ENCODE assay signal across 8 cellular contexts in the genomic region with DNA sequence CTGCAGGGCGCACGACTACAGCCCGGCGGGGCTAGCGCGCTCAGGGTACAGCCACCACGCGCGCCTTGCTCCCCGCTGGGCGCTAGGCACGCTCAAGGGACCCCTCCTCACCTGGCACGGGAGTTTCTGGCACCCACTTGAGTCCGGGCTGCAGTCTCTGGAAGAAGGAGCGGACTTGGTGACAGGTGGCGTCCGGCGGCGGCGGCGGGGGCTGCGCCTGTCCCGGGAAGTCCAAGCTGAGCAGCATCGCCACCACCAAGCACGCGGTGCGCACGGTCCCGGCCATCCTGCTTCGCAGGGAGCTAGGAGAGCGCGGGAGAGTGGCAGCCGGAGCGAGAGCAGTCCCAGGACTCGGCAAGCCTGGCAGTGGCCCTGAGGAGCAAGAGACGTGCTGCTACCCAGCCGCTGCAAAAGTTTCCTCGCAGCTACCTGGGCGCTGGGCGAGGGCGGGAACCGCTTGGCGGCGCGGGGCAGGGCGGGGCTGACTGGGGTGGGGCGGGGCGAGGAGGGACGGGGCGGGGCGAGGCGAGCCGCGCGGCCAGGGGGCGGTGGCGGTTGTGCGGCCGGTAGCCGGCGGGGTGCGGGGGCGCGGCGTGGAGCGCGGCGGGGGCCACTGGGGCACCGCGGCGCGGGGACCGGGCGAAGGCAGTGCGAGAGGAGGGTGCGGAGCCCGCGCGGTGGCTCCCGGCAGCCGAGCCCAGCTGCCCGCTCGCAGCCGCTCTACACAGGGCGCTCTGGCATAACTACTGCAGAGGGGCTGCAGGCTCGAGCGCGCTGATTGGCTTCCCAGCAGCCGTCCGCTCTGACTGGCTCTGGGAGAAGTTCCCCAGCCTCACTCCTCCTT. TPM values are rescaled to one million over a fixed set of nuclear protein-coding genes. Genes with fewer than 3 reads are reported as not detected.
DNase-seq lines count a peak whose midpoint lies in the region; ATAC-seq and TF ChIP-seq lines count a peak whose summit lies in the region.

A gene (minus strand): TSS at position 431 of the 844 bp plus-strand sequence.

- POLR2A ChIA-PET in CD4-positive, alpha-beta T cell (lab: Charles Lee) = no interaction called here

- H3K4me1 Mint-ChIP-seq in CD4-positive, alpha-beta T cell (ENCODE audit: low read depth) = peaks cover 5% of the 10 kb centered on the region
- peaks cover 3% of the 10 kb centered on the region for H3K4me1 Mint-ChIP-seq in activated naive CD4-positive, alpha-beta T cell treated with anti-CD3 and anti-CD28 coated beads for 36 hours (ENCODE audit: low read depth)

- no peak for TF ChIP-seq POLR2A in prostate gland (IDR thresholded peaks at IDR 0.05)

- no peak within 1 kb of the TSS for H3K27ac Mint-ChIP-seq in CD4-positive, alpha-beta T cell
- no peak within 1 kb of the TSS for H3K27ac Mint-ChIP-seq in activated naive CD4-positive, alpha-beta T cell treated with anti-CD3 and anti-CD28 coated beads for 36 hours

- H3K4me3 Mint-ChIP-seq in CD4-positive, alpha-beta T cell = peak within 1 kb of the TSS; percentile 79
- H3K4me3 Mint-ChIP-seq in activated naive CD4-positive, alpha-beta T cell treated with anti-CD3 and anti-CD28 coated beads for 36 hours = peak within 1 kb of the TSS; percentile 57

- TF ChIP-seq CTCF in CD4-positive, alpha-beta T cell (IDR thresholded peaks at IDR 0.05) = no peak
- TF ChIP-seq CTCF in prostate gland (IDR thresholded peaks at IDR 0.05) = no peak

- H3K36me3 Mint-ChIP-seq in CD4-positive, alpha-beta T cell (ENCODE audit: low read depth) = no peaks in the 10 kb centered on the region
- no peaks in the 10 kb centered on the region for H3K36me3 Mint-ChIP-seq in activated naive CD4-positive, alpha-beta T cell treated with anti-CD3 and anti-CD28 coated beads for 36 hours (ENCODE audit: low read depth)

- 2% methylated on average over 13 of the region's 90 CpGs for WGBS in prostate gland

- DNase-seq in CD4-positive, alpha-beta T cell = peak; percentile 5 to 45 (median 14)
- DNase-seq in NOMO-1 treated with dmso at 0.1 percent for 144 hours (lab: John Stamatoyannopoulos, UW; ENCODE audit: unreplicated experiment) (peak; percentile 6), left cardiac atrium (peak; percentile 48), prostate gland (ENCODE audit: low spot score) (peak; percentile 19), COR-L47 (lab: John Stamatoyannopoulos, UW) (no peak), NK-92 (lab: John Stamatoyannopoulos, UW; ENCODE audit: unreplicated experiment) (no peak)
- DNase-seq in activated naive CD4-positive, alpha-beta T cell treated with anti-CD3 and anti-CD28 coated beads for 36 hours = peak; percentile 37

- H3K9me3 ChIP-seq in CD4-positive, alpha-beta T cell (ENCODE audit: control insufficient read depth, low read length) = no peaks in the 10 kb centered on the region
- no peaks in the 10 kb centered on the region for H3K9me3 ChIP-seq in prostate gland

- H3K4me1 ChIP-seq in prostate gland (replicated peaks) = no peaks in the 10 kb centered on the region

- intact Hi-C loops in CD4-positive, alpha-beta T cell (cut with DNase I, micrococcal nuclease) = no loop called here
- intact Hi-C loops in activated naive CD4-positive, alpha-beta T cell treated with anti-CD3 and anti-CD28 coated beads for 36 hours (cut with micrococcal nuclease) = no loop called here
- intact Hi-C loops in left cardiac atrium (cut with DNase I) (no loop called here), prostate gland (cut with DNase I) (no loop called here)

- H3K9me3 Mint-ChIP-seq in CD4-positive, alpha-beta T cell = no peaks in the 10 kb centered on the region
- no peaks in the 10 kb centered on the region for H3K9me3 Mint-ChIP-seq in activated naive CD4-positive, alpha-beta T cell treated with anti-CD3 and anti-CD28 coated beads for 36 hours

- peak within 1 kb of the TSS; percentile 23 for H3K4me3 ChIP-seq in prostate gland

- no peaks in the 10 kb centered on the region for H3K36me3 ChIP-seq in prostate gland

- no peak within 1 kb of the TSS for H3K27ac ChIP-seq in CD4-positive, alpha-beta T cell (ENCODE audit: low read depth, low read length)
- no peak within 1 kb of the TSS for H3K27ac ChIP-seq in prostate gland

- H3K27me3 Mint-ChIP-seq in CD4-positive, alpha-beta T cell = peaks cover 21% of the 10 kb centered on the region
- peaks cover 12% of the 10 kb centered on the region for H3K27me3 Mint-ChIP-seq in activated naive CD4-positive, alpha-beta T cell treated with anti-CD3 and anti-CD28 coated beads for 36 hours (ENCODE audit: low read depth)

- CTCF ChIA-PET in CD4-positive, alpha-beta T cell (lab: Charles Lee) = no interaction called here
- CTCF ChIA-PET in activated naive CD4-positive, alpha-beta T cell treated with anti-CD3 and anti-CD28 coated beads for 36 hours (lab: Charles Lee) = interaction anchor here (1.0 kb wide), 1 partner anchor 64 kb away, joined by 3 read pairs; no protein-coding TSS in a partner anchor

- H3K27me3 ChIP-seq in CD4-positive, alpha-beta T cell (ENCODE audit: control insufficient read depth, insufficient read depth, low read length) = peaks cover 20% of the 10 kb centered on the region
- H3K27me3 ChIP-seq in prostate gland (replicated peaks; ENCODE audit: insufficient read depth) = no peaks in the 10 kb centered on the region

- ATAC-seq in CD4-positive, alpha-beta T cell (ENCODE audit: poor library complexity) = peak; percentile 82
- ATAC-seq in HG02678 (IDR thresholded peaks at IDR 0.05; ENCODE audit: unreplicated experiment) = peak; percentile 56
- peak; percentile 86 to 91 for ATAC-seq in left cardiac atrium

RNA-seq across cellular contexts. Expression of the gene that starts here (rescaled TPM):
- under 1 TPM; 0.25 to 0.59 TPM for total RNA-seq in CD4-positive, alpha-beta T cell
- total RNA-seq in activated naive CD4-positive, alpha-beta T cell treated with anti-CD3 and anti-CD28 coated beads for 36 hours = under 1 TPM; 0.43 to 0.49 TPM
- total RNA-seq in left cardiac atrium (10 to 100 TPM in 1 of 2 donors, 1 to 10 TPM in 1; 8.3 to 15.0 TPM), prostate gland (1 to 10 TPM; 2.7 to 5.2 TPM)

Comparison
In these comparisons a context has a peak if more than half of its experiments do, and no peak if none do; other contexts are left out.
1. Peak in DNase-seq and ATAC-seq in CD4-positive, alpha-beta T cell; RNA of the gene not detected or under 1 TPM.
2. Peak in DNase-seq in activated naive CD4-positive, alpha-beta T cell treated with anti-CD3 and anti-CD28 coated beads for 36 hours; RNA of the gene not detected or under 1 TPM.
3. DNase-seq: peak in NOMO-1 treated with dmso at 0.1 percent for 144 hours (single experiment), left cardiac atrium (single experiment) and prostate gland (single experiment); none in COR-L47 (single experiment) and NK-92 (single experiment).
4. Peak in every context shown above with its lines, with median percentiles within 50 percentile points of each other: ATAC-seq.